8 cellular contexts compared by ENCODE assay signal in genomic region chr3:9916346-9916733, GRCh38. TPM values are rescaled to one million over a fixed set of nuclear protein-coding genes. Genes with fewer than 3 reads are reported as not detected.
DNase-seq lines count a peak whose midpoint lies in the region; ATAC-seq, FAIRE-seq and TF ChIP-seq lines count a peak whose summit lies in the region.

No MANE protein-coding gene starts in this region.

- H3K27me3 ChIP-seq in body of pancreas, result no peaks in the 10 kb centered on the region

- H3K9me3 ChIP-seq in body of pancreas, result no peaks in the 10 kb centered on the region

- no peak overlapping the region for H3K27ac Mint-ChIP-seq in activated naive CD4-positive, alpha-beta T cell treated with anti-CD3 and anti-CD28 coated beads, Interleukin-2, amount 50 U/mL, for 24 hours
- H3K27ac Mint-ChIP-seq in memory B cell, result no peak overlapping the region

- peaks cover 9% of the 10 kb centered on the region for H3K4me1 Mint-ChIP-seq in activated naive CD4-positive, alpha-beta T cell treated with anti-CD3 and anti-CD28 coated beads, Interleukin-2, amount 50 U/mL, for 24 hours
- H3K4me1 Mint-ChIP-seq in memory B cell, result peaks cover 9% of the 10 kb centered on the region

- H3K27ac ChIP-seq in body of pancreas (peak overlapping the region; percentile 65 to 93 (median 90)), urinary bladder (ENCODE audit: low read depth) (peak overlapping the region; percentile 73)

- FAIRE-seq in GM12892 (lab: Jason Lieb, UNC), result no peak

- ATAC-seq in body of pancreas (no peak), memory B cell (ENCODE audit: low read depth) (no peak), HG02970 (IDR thresholded peaks at IDR 0.05; ENCODE audit: low FRiP score, unreplicated experiment) (no peak)

- no peak for TF ChIP-seq POLR2A in body of pancreas (IDR thresholded peaks at IDR 0.05)
- TF ChIP-seq POLR2A in GM12892 (IDR thresholded peaks at IDR 0.05; ENCODE audit: low read depth, low read length), result no peak

- peak overlapping the region; percentile 69 for H3K4me3 Mint-ChIP-seq in activated naive CD4-positive, alpha-beta T cell treated with anti-CD3 and anti-CD28 coated beads, Interleukin-2, amount 50 U/mL, for 24 hours
- H3K4me3 Mint-ChIP-seq in memory B cell, result peak overlapping the region; percentile 58

- 42 to 52% methylated on average over 4 to 7 of the region's 7 CpGs for WGBS in body of pancreas, 2 donors
- WGBS in urinary bladder, result 30% methylated on average over 7 of the region's 7 CpGs

- H3K4me1 ChIP-seq in body of pancreas, result peaks cover 49% of the 10 kb centered on the region
- no peaks in the 10 kb centered on the region for H3K4me1 ChIP-seq in urinary bladder (ENCODE audit: insufficient read depth)

- intact Hi-C loops in body of pancreas (cut with DNase I), result no loop called here

- H3K36me3 ChIP-seq in body of pancreas (replicated peaks in 1 of 2; ENCODE audit: insufficient read depth in 1 of 2, low read depth in 2 of 2), result no peaks in the 10 kb centered on the region
- H3K36me3 ChIP-seq in urinary bladder (ENCODE audit: insufficient read depth), result no peaks in the 10 kb centered on the region

- H3K9me3 Mint-ChIP-seq in activated naive CD4-positive, alpha-beta T cell treated with anti-CD3 and anti-CD28 coated beads, Interleukin-2, amount 50 U/mL, for 24 hours, result no peaks in the 10 kb centered on the region
- H3K9me3 Mint-ChIP-seq in memory B cell, result no peaks in the 10 kb centered on the region

- peaks cover 2% of the 10 kb centered on the region for H3K27me3 Mint-ChIP-seq in activated naive CD4-positive, alpha-beta T cell treated with anti-CD3 and anti-CD28 coated beads, Interleukin-2, amount 50 U/mL, for 24 hours
- peaks cover 3% of the 10 kb centered on the region for H3K27me3 Mint-ChIP-seq in memory B cell

- DNase-seq in activated naive CD4-positive, alpha-beta T cell (lab: John Stamatoyannopoulos, UW), result no peak
- peak in 3 of 4 donors; percentile 16 for DNase-seq in body of pancreas
- DNase-seq in memory B cell (ENCODE audit: low spot score in 2 of 2), result no peak
- no peak for DNase-seq in GM12892 (ENCODE audit: insufficient read length)
- DNase-seq in AML-193 (lab: John Stamatoyannopoulos, UW), result no peak

- TF ChIP-seq CTCF in body of pancreas (IDR thresholded peaks at IDR 0.05), result no peak

- no peaks in the 10 kb centered on the region for H3K36me3 Mint-ChIP-seq in activated naive CD4-positive, alpha-beta T cell treated with anti-CD3 and anti-CD28 coated beads, Interleukin-2, amount 50 U/mL, for 24 hours
- no peaks in the 10 kb centered on the region for H3K36me3 Mint-ChIP-seq in memory B cell

- no peak overlapping the region for H3K4me3 ChIP-seq in body of pancreas
- peak overlapping the region; percentile 45 for H3K4me3 ChIP-seq in urinary bladder (ENCODE audit: low read depth, low read length)

RNA-seq across cellular contexts. Expression of gene IL17RC, which starts 0.6 kb away (rescaled TPM):
- total RNA-seq in body of pancreas (10 to 100 TPM; 40.7 to 60.3 TPM), urinary bladder (24.7 TPM)
- polyA plus RNA-seq in urinary bladder, result 72.5 TPM
- 0.59 TPM for polyA plus RNA-seq in GM12892 (2012; ENCODE audit: missing spikeins)

RNA-seq across cellular contexts. Expression of gene IL17RE, which starts 13.7 kb away (rescaled TPM):
- total RNA-seq in body of pancreas, result 10 to 100 TPM; 10.9 to 18.2 TPM
- 1.2 TPM for total RNA-seq in urinary bladder
- 4.3 TPM for polyA plus RNA-seq in urinary bladder
- 0.17 TPM for polyA plus RNA-seq in GM12892 (2012; ENCODE audit: missing spikeins)

RNA-seq across cellular contexts. Expression of gene CRELD1, which starts 17.3 kb away (rescaled TPM):
- total RNA-seq in body of pancreas, result 10 to 100 TPM; 19.8 to 23.6 TPM
- 22.9 TPM for total RNA-seq in urinary bladder
- polyA plus RNA-seq in urinary bladder, result 72.3 TPM
- polyA plus RNA-seq in GM12892 (2012; ENCODE audit: missing spikeins), result 16.0 TPM

RNA-seq across cellular contexts. Expression of gene JAGN1, which starts 25.9 kb away (rescaled TPM):
- total RNA-seq in body of pancreas (10 to 100 TPM in 1 of 2 donors, 1 to 10 TPM in 1; 5.6 to 19.7 TPM), urinary bladder (12.2 TPM)
- polyA plus RNA-seq in urinary bladder, result 44.3 TPM
- 33.6 TPM for polyA plus RNA-seq in GM12892 (2012; ENCODE audit: missing spikeins)

RNA-seq across cellular contexts. Expression of gene PRRT3, which starts 35.9 kb away (rescaled TPM):
- total RNA-seq in body of pancreas (1 to 10 TPM; 3.9 to 4.3 TPM), urinary bladder (0.95 TPM)
- 2.8 TPM for polyA plus RNA-seq in urinary bladder
- polyA plus RNA-seq in GM12892 (2012; ENCODE audit: missing spikeins), result 6.7 TPM

Comparison
In these comparisons a context has a peak if more than half of its experiments do, and no peak if none do; other contexts are left out.
1. DNase-seq: peak in body of pancreas (3 of 4); none in activated naive CD4-positive, alpha-beta T cell (0 of 4), memory B cell (0 of 2), GM12892 (single experiment) and AML-193 (0 of 2).